ENCODE assay signal across 8 cellular contexts in genomic region chr19:1239796-1240737, GRCh38. TPM values are rescaled to one million over a fixed set of nuclear protein-coding genes. Genes with fewer than 3 reads are reported as not detected.
DNase-seq lines count a peak whose midpoint lies in the region; ATAC-seq and TF ChIP-seq lines count a peak whose summit lies in the region.

No MANE protein-coding gene starts in this region.

- H3K4me3 ChIP-seq in BE2C (ENCODE audit: low read depth, low read length), result peak overlapping the region; percentile 51
- H3K4me3 ChIP-seq in left ventricle myocardium inferior, result peak overlapping the region; percentile 90
- H3K4me3 ChIP-seq in prostate gland, result peak overlapping the region; percentile 24
- H3K4me3 ChIP-seq in upper lobe of left lung, result peak overlapping the region in 3 of 4 donors; percentile 45 to 87 (median 63)

- peaks cover 21% of the 10 kb centered on the region for H3K27me3 Mint-ChIP-seq in T-helper 1 cell treated with Interleukin-12 subunit alpha and Interleukin-12 subunit beta and Interleukin-4 antibody, amounts not matched to agents 30 μg/mL and 1 μg/mL, for 36 hours (ENCODE audit: low read depth)

- peak in 1 of 4 donors; percentile 49 for TF ChIP-seq EP300 in upper lobe of left lung (IDR thresholded peaks at IDR 0.05)

- TF ChIP-seq POLR2A in prostate gland (IDR thresholded peaks at IDR 0.05), result peak; percentile 37
- peak in 1 of 4 donors; percentile 46 for TF ChIP-seq POLR2A in upper lobe of left lung (IDR thresholded peaks at IDR 0.05)

- WGBS in prostate gland, result 11% methylated on average over 68 of the region's 84 CpGs
- 1 to 22% methylated on average over 27 to 49 of the region's 84 CpGs for WGBS in upper lobe of left lung, 2 donors

- TF ChIP-seq CTCF in BE2C (IDR thresholded peaks at IDR 0.05; ENCODE audit: low read depth, low read length) (peak; percentile 53), left ventricle myocardium inferior (IDR thresholded peaks at IDR 0.05; ENCODE audit: borderline replicate concordance) (peak; percentile 93), prostate gland (IDR thresholded peaks at IDR 0.05) (peak; percentile 88 to 99 (median 94)), upper lobe of left lung (IDR thresholded peaks at IDR 0.05) (peak; percentile 94 to 99 (median 98))

- H3K36me3 ChIP-seq in BE2C (peaks cover 16% of the 10 kb centered on the region), left ventricle myocardium inferior (no peaks in the 10 kb centered on the region), prostate gland (no peaks in the 10 kb centered on the region), upper lobe of left lung (peaks cover 0 to 5% (median 1%) of the 10 kb centered on the region in 4 donors)

- no peaks in the 10 kb centered on the region for H3K9me3 Mint-ChIP-seq in T-helper 1 cell treated with Interleukin-12 subunit alpha and Interleukin-12 subunit beta and Interleukin-4 antibody, amounts not matched to agents 30 μg/mL and 1 μg/mL, for 36 hours

- H3K9me3 ChIP-seq in BE2C (no peaks in the 10 kb centered on the region), left ventricle myocardium inferior (replicated peaks) (no peaks in the 10 kb centered on the region), prostate gland (no peaks in the 10 kb centered on the region), upper lobe of left lung (no peaks in the 10 kb centered on the region)

- peaks cover 2% of the 10 kb centered on the region for H3K36me3 Mint-ChIP-seq in T-helper 1 cell treated with Interleukin-12 subunit alpha and Interleukin-12 subunit beta and Interleukin-4 antibody, amounts not matched to agents 30 μg/mL and 1 μg/mL, for 36 hours (ENCODE audit: low read depth)

- H3K27me3 ChIP-seq in BE2C (no peaks in the 10 kb centered on the region), left ventricle myocardium inferior (ENCODE audit: low read depth) (peaks cover 6% of the 10 kb centered on the region), prostate gland (replicated peaks; ENCODE audit: insufficient read depth) (no peaks in the 10 kb centered on the region), upper lobe of left lung (peaks cover 0 to 9% (median 3%) of the 10 kb centered on the region in 4 donors)

- peaks cover 27% of the 10 kb centered on the region for H3K4me1 Mint-ChIP-seq in T-helper 1 cell treated with Interleukin-12 subunit alpha and Interleukin-12 subunit beta and Interleukin-4 antibody, amounts not matched to agents 30 μg/mL and 1 μg/mL, for 36 hours (ENCODE audit: low read depth)

- intact Hi-C loops in left ventricle myocardium inferior (cut with micrococcal nuclease) (no loop called here), prostate gland (cut with DNase I) (loop anchor here (10.0 kb wide), 1 partner anchor 205 kb away; no protein-coding TSS in a partner anchor)

- H3K4me1 ChIP-seq in BE2C (peaks cover 9% of the 10 kb centered on the region), left ventricle myocardium inferior (peaks cover 75% of the 10 kb centered on the region), prostate gland (replicated peaks) (peaks cover 27% of the 10 kb centered on the region), upper lobe of left lung (peaks cover 59 to 81% (median 65%) of the 10 kb centered on the region in 4 donors)

- peak overlapping the region; percentile 46 for H3K4me3 Mint-ChIP-seq in T-helper 1 cell treated with Interleukin-12 subunit alpha and Interleukin-12 subunit beta and Interleukin-4 antibody, amounts not matched to agents 30 μg/mL and 1 μg/mL, for 36 hours

- H3K27ac ChIP-seq in left ventricle myocardium inferior (replicated peaks), result peak overlapping the region; percentile 100
- peak overlapping the region; percentile 85 to 89 for H3K27ac ChIP-seq in prostate gland
- peak overlapping the region; percentile 24 to 100 (median 58) for H3K27ac ChIP-seq in upper lobe of left lung

- H3K27ac Mint-ChIP-seq in T-helper 1 cell treated with Interleukin-12 subunit alpha and Interleukin-12 subunit beta and Interleukin-4 antibody, amounts not matched to agents 30 μg/mL and 1 μg/mL, for 36 hours, result no peak overlapping the region

- ATAC-seq in GM19372 (IDR thresholded peaks at IDR 0.05; ENCODE audit: low read depth, unreplicated experiment) (peak; percentile 47), upper lobe of left lung (ENCODE audit: low FRiP score in 2 of 2) (peak; percentile 42 to 82)

- DNase-seq in BE2C (peak; percentile 93), NCI-H1105 (lab: John Stamatoyannopoulos, UW) (peak; percentile 90), amniotic epithelial cell (ENCODE audit: low read depth) (peak; percentile 84), left ventricle myocardium inferior (peak; percentile 90), prostate gland (ENCODE audit: low spot score) (peak; percentile 76), upper lobe of left lung (peak; percentile 90 to 99)

RNA-seq across cellular contexts. Expression of gene ATP5F1D, which starts 1.5 kb away (rescaled TPM):
- 658 TPM for polyA plus RNA-seq in BE2C (2012; ENCODE audit: insufficient read depth, insufficient read length, low read depth)
- total RNA-seq in left ventricle myocardium inferior (501 TPM), prostate gland (100 to 1,000 TPM; 109 to 151 TPM), upper lobe of left lung (100 to 1,000 TPM in 3 of 6 donors, 10 to 100 TPM in 3; 56.0 to 187 (median 113) TPM)

RNA-seq across cellular contexts. Expression of gene CBARP, which starts 2.3 kb away (rescaled TPM):
- 23.0 TPM for polyA plus RNA-seq in BE2C (2012; ENCODE audit: insufficient read depth, insufficient read length, low read depth)
- total RNA-seq in left ventricle myocardium inferior (0.96 TPM), prostate gland (1 to 10 TPM in 1 of 2 donors, under 1 TPM in 1; 0.68 to 4.4 TPM), upper lobe of left lung (1 to 10 TPM in 3 of 6 donors, under 1 TPM in 1, not detected in 2; 0.30 to 1.8 (median 1.0) TPM)

RNA-seq across cellular contexts. Expression of gene MIDN, which starts 8.3 kb away (rescaled TPM):
- polyA plus RNA-seq in BE2C (2012; ENCODE audit: insufficient read depth, insufficient read length, low read depth), result 186 TPM
- total RNA-seq in left ventricle myocardium inferior (60.5 TPM), prostate gland (10 to 100 TPM; 35.8 to 42.9 TPM), upper lobe of left lung (100 to 1,000 TPM in 2 of 6 donors, 10 to 100 TPM in 4; 33.5 to 176 (median 75.9) TPM)

RNA-seq across cellular contexts. Expression of gene CIRBP, which starts 29.1 kb away (rescaled TPM):
- polyA plus RNA-seq in BE2C (2012; ENCODE audit: insufficient read depth, insufficient read length, low read depth), result 385 TPM
- 229 TPM for total RNA-seq in left ventricle myocardium inferior
- total RNA-seq in prostate gland, result 100 to 1,000 TPM; 753 to 863 TPM
- total RNA-seq in upper lobe of left lung, result 1,000 to 10,000 TPM in 1 of 6 donors, 100 to 1,000 TPM in 5; 326 to 1,348 (median 441) TPM

RNA-seq across cellular contexts. Expression of gene STK11, which starts 34.5 kb away (rescaled TPM):
- polyA plus RNA-seq in BE2C (2012; ENCODE audit: insufficient read depth, insufficient read length, low read depth), result 71.2 TPM
- total RNA-seq in left ventricle myocardium inferior (50.1 TPM), prostate gland (100 to 1,000 TPM in 1 of 2 donors, 10 to 100 TPM in 1; 75.1 to 157 TPM), upper lobe of left lung (100 to 1,000 TPM in 1 of 6 donors, 10 to 100 TPM in 5; 50.2 to 168 (median 63.2) TPM)

Comparison
In these comparisons a context has a peak if more than half of its experiments do, and no peak if none do; other contexts are left out.
1. Peak in every context shown above with its lines: DNase-seq, ATAC-seq, H3K4me3 ChIP-seq and H3K27ac ChIP-seq.
2. H3K4me3 ChIP-seq: peak in every context shown above with its lines; median percentile 90 in left ventricle myocardium inferior; 63 in upper lobe of left lung; 51 in BE2C; 24 in prostate gland.